31 cellular contexts compared by ENCODE assay signal in genomic region chrX:113539599-113540356, GRCh38.
"Had no signal": no experiment of that assay in that cellular context is flagged by ENCODE, and none has a peak within 500 bp of the region (broad histone marks: within the 10 kb centered on the region; RNA-seq: fewer than 3 reads in every experiment).

No MANE protein-coding gene starts in this region.

- H3K4me3 ChIP-seq: adrenal gland, Peyer's patch, SJSA1 had no signal

- H3K9ac ChIP-seq: SK-N-SH had no signal

- H3K27ac ChIP-seq: adrenal gland, brain microvascular endothelial cell, Peyer's patch, SJSA1, WERI-Rb-1 had no signal

- H3K27me3 ChIP-seq: brain microvascular endothelial cell, Peyer's patch, SJSA1 had no signal

- H3K27me3 Mint-ChIP-seq: activated CD4-positive, alpha-beta T cell treated with anti-CD3 and anti-CD28 coated beads, Interleukin-2, amount 10 ng/mL, durations not matched to agents 24 days and 14 days; activated CD8-positive, alpha-beta T cell treated with anti-CD3 and anti-CD28 coated beads for 36 hours; activated naive CD8-positive, alpha-beta T cell treated with anti-CD3 and anti-CD28 coated beads, Interleukin-2, amount 10 ng/mL, durations not matched to agents 7 days and 5 days; activated T-helper 17 cell treated with anti-CD3 and anti-CD28 coated beads, Interleukin-2, amount 50 U/mL, for 72 hours; central memory CD8-positive, alpha-beta T cell; T-cell; T-helper 17 cell had no signal

- H3K9me3 ChIP-seq: adrenal gland, Peyer's patch, SJSA1, SK-N-SH had no signal

- H3K4me2 ChIP-seq: SK-N-SH had no signal

- H3K4me1 ChIP-seq: adrenal gland, Peyer's patch, SJSA1 had no signal

- H3K27ac Mint-ChIP-seq: activated CD4-positive, alpha-beta T cell treated with anti-CD3 and anti-CD28 coated beads, Interleukin-2, amount 10 ng/mL, durations not matched to agents 24 days and 14 days; activated CD8-positive, alpha-beta T cell treated with anti-CD3 and anti-CD28 coated beads for 36 hours; activated naive CD8-positive, alpha-beta T cell treated with anti-CD3 and anti-CD28 coated beads, Interleukin-2, amount 10 ng/mL, durations not matched to agents 7 days and 5 days; activated T-cell treated with anti-CD3 and anti-CD28 coated beads, Interleukin-2, amount 50 U/mL, for 72 hours; activated T-helper 17 cell treated with anti-CD3 and anti-CD28 coated beads, Interleukin-2, amount 50 U/mL, for 72 hours; T-cell; T-helper 17 cell had no signal

- H3K4me3 Mint-ChIP-seq: activated CD4-positive, alpha-beta T cell treated with anti-CD3 and anti-CD28 coated beads, Interleukin-2, amount 10 ng/mL, durations not matched to agents 24 days and 14 days; activated CD8-positive, alpha-beta T cell treated with anti-CD3 and anti-CD28 coated beads for 36 hours; activated naive CD8-positive, alpha-beta T cell treated with anti-CD3 and anti-CD28 coated beads, Interleukin-2, amount 10 ng/mL, durations not matched to agents 7 days and 5 days; activated T-cell treated with anti-CD3 and anti-CD28 coated beads, Interleukin-2, amount 50 U/mL, for 72 hours; activated T-helper 17 cell treated with anti-CD3 and anti-CD28 coated beads, Interleukin-2, amount 50 U/mL, for 72 hours; central memory CD8-positive, alpha-beta T cell; T-cell; T-helper 17 cell had no signal

- H3K4me1 Mint-ChIP-seq: activated CD4-positive, alpha-beta T cell treated with anti-CD3 and anti-CD28 coated beads, Interleukin-2, amount 10 ng/mL, durations not matched to agents 24 days and 14 days; activated naive CD8-positive, alpha-beta T cell treated with anti-CD3 and anti-CD28 coated beads, Interleukin-2, amount 10 ng/mL, durations not matched to agents 7 days and 5 days; activated T-helper 17 cell treated with anti-CD3 and anti-CD28 coated beads, Interleukin-2, amount 50 U/mL, for 72 hours; central memory CD8-positive, alpha-beta T cell; T-cell; T-helper 17 cell had no signal

- H3K36me3 Mint-ChIP-seq: activated naive CD8-positive, alpha-beta T cell treated with anti-CD3 and anti-CD28 coated beads, Interleukin-2, amount 10 ng/mL, durations not matched to agents 7 days and 5 days; T-cell had no signal

- DNase-seq: activated CD4-positive, alpha-beta T cell treated with anti-CD3 and anti-CD28 coated beads, Interleukin-2, amount 10 ng/mL, durations not matched to agents 24 days and 14 days; activated CD4-positive, alpha-beta T cell treated with anti-CD3 and anti-CD28 coated beads, Interleukin-2, amount 50 U/mL, for 4 hours; activated CD8-positive, alpha-beta T cell treated with anti-CD3 and anti-CD28 coated beads for 36 hours; activated effector memory CD4-positive, alpha-beta T cell treated with anti-CD3 and anti-CD28 coated beads, Interleukin-2, amount 50 U/mL, for 16 hours; activated naive CD4-positive, alpha-beta T cell; activated naive CD4-positive, alpha-beta T cell treated with anti-CD3 and anti-CD28 coated beads, Interleukin-2, amount 50 U/mL, for 16 hours; activated naive CD8-positive, alpha-beta T cell treated with anti-CD3 and anti-CD28 coated beads, Interleukin-2, amount 10 ng/mL, durations not matched to agents 7 days and 5 days; activated T-cell treated with anti-CD3 and anti-CD28 coated beads, Interleukin-2, amount 50 U/mL, for 1 hour; activated T-cell treated with anti-CD3 and anti-CD28 coated beads, Interleukin-2, amount 50 U/mL, for 72 hours; adrenal gland; brain microvascular endothelial cell; MM.1S; MV-4-11; NCI-H1092; NCI-H1436 treated with DMSO at 0.1 percent for 48 hours; NCI-H1694 treated with DMSO at 0.1 percent for 48 hours; NCI-H2029; NCI-H345; NCI-H524 treated with DMSO at 0.1 percent for 48 hours; PC-3; Peyer's patch; RPMI8226; SHP77 treated with DMSO at 0.1 percent for 48 hours; SK-N-SH; T-cell; T-helper 17 cell; T1000; WERI-Rb-1 had no signal

- H3K9me3 Mint-ChIP-seq: activated CD4-positive, alpha-beta T cell treated with anti-CD3 and anti-CD28 coated beads, Interleukin-2, amount 10 ng/mL, durations not matched to agents 24 days and 14 days; activated naive CD8-positive, alpha-beta T cell treated with anti-CD3 and anti-CD28 coated beads, Interleukin-2, amount 10 ng/mL, durations not matched to agents 7 days and 5 days; activated T-helper 17 cell treated with anti-CD3 and anti-CD28 coated beads, Interleukin-2, amount 50 U/mL, for 72 hours; T-cell had no signal

- ATAC-seq: activated CD8-positive, alpha-beta T cell treated with anti-CD3 and anti-CD28 coated beads for 36 hours; activated T-cell treated with anti-CD3 and anti-CD28 coated beads, Interleukin-2, amount 50 U/mL, for 72 hours; activated T-helper 17 cell treated with anti-CD3 and anti-CD28 coated beads, Interleukin-2, amount 50 U/mL, for 72 hours; PC-3; T-cell; T-helper 17 cell had no signal

- H3K36me3 ChIP-seq: adrenal gland, brain microvascular endothelial cell, Peyer's patch, SJSA1, WERI-Rb-1 had no signal
